ENCODE assay signal across 8 cellular contexts in genomic region chr15:84749111-84749991, GRCh38. TPM values are rescaled to one million over a fixed set of nuclear protein-coding genes. Genes with fewer than 3 reads are reported as not detected.
A peak's percentile ranks its signal among the peaks of the same experiment; 100 is the strongest.
DNase-seq lines count a peak whose midpoint lies in the region; ATAC-seq and TF ChIP-seq lines count a peak whose summit lies in the region.

No MANE protein-coding gene starts in this region.

- H3K4me1 ChIP-seq in lung (ENCODE audit: control insufficient read depth in 2 of 2, insufficient read depth in 2 of 2, low read length in 2 of 2) = peaks cover 6 to 8% of the 10 kb centered on the region in 2 donors
- H3K4me1 ChIP-seq in suprapubic skin = peaks cover 52% of the 10 kb centered on the region

- TF ChIP-seq POLR2A in suprapubic skin (IDR thresholded peaks at IDR 0.05) = no peak

- ATAC-seq in GM19455 (IDR thresholded peaks at IDR 0.05; ENCODE audit: unreplicated experiment) = peak; percentile 0
- peak; percentile 15 to 31 for ATAC-seq in activated CD4-positive, CD25-positive, alpha-beta regulatory T cell treated with anti-CD3 and anti-CD28 coated beads, Interleukin-2, amount 50 U/mL, for 24 hours
- ATAC-seq in lung (ENCODE audit: insufficient read depth, low FRiP score) = no peak

- H3K36me3 ChIP-seq in lung (ENCODE audit: control insufficient read depth in 2 of 2, insufficient read depth in 2 of 2, low read length in 2 of 2) (no peaks in the 10 kb centered on the region), suprapubic skin (no peaks in the 10 kb centered on the region)

- H3K27me3 ChIP-seq in lung (ENCODE audit: control insufficient read depth, insufficient read depth) = no peaks in the 10 kb centered on the region
- H3K27me3 ChIP-seq in suprapubic skin = no peaks in the 10 kb centered on the region

- H3K9me3 ChIP-seq in lung (ENCODE audit: control insufficient read depth in 2 of 2, insufficient read depth in 1 of 2, low read length in 1 of 2) (no peaks in the 10 kb centered on the region), suprapubic skin (no peaks in the 10 kb centered on the region)

- H3K4me3 ChIP-seq in LNCaP clone FGC (ENCODE audit: low read depth, low read length) (peak overlapping the region; percentile 91), coronary artery (peak overlapping the region; percentile 95), lung (peak overlapping the region; percentile 86), suprapubic skin (peak overlapping the region; percentile 88)

- WGBS in lung, 2 donors = 3 to 5% methylated on average over 15 of the region's 15 CpGs
- WGBS in suprapubic skin = 18% methylated on average over 10 of the region's 15 CpGs

- DNase-seq in A172 (ENCODE audit: low spot score) (peak; percentile 10), LNCaP clone FGC (ENCODE audit: low read depth) (no peak), coronary artery (ENCODE audit: low spot score) (peak; percentile 78), lung (ENCODE audit: low spot score) (peak; percentile 39), suprapubic skin (ENCODE audit: low spot score in 2 of 2) (peak in 1 of 2 donors; percentile 67), NCI-H2171 treated with DMSO at 0.1 percent for 48 hours (lab: John Stamatoyannopoulos, UW) (no peak)

- TF ChIP-seq CTCF in LNCaP clone FGC (IDR thresholded peaks at IDR 0.05; ENCODE audit: control insufficient read depth, extremely low read depth, insufficient read depth) (no peak), coronary artery (IDR thresholded peaks at IDR 0.05) (no peak), lung (IDR thresholded peaks at IDR 0.05; ENCODE audit: control extremely low read depth, extremely low read depth) (no peak), suprapubic skin (IDR thresholded peaks at IDR 0.05) (no peak)

- H3K27ac ChIP-seq in coronary artery (peak overlapping the region; percentile 100), lung (ENCODE audit: low read depth in 1 of 2, low read length in 1 of 2) (peak overlapping the region; percentile 96 to 99), suprapubic skin (peak overlapping the region; percentile 100)

- no peak for TF ChIP-seq EP300 in suprapubic skin (IDR thresholded peaks at IDR 0.05)

RNA-seq across cellular contexts. Expression of gene ZNF592, which starts 1.0 kb away (rescaled TPM):
- total RNA-seq in A172 (2014; rRNA removed; shearing (Covaris generic)) = 5.6 and 6.9 TPM in 2 replicates
- total RNA-seq in lung (10 to 100 TPM; 20.1 to 29.6 TPM), suprapubic skin (10 to 100 TPM; 23.1 to 37.2 (median 30.7) TPM)
- polyA plus RNA-seq in lung = 10 to 100 TPM in 1 of 2 donors, 1 to 10 TPM in 1; 8.8 to 12.3 TPM

RNA-seq across cellular contexts. Expression of gene SEC11A, which starts 33.4 kb away (rescaled TPM):
- 262 and 270 TPM in 2 replicates for total RNA-seq in A172 (2014; rRNA removed; shearing (Covaris generic))
- total RNA-seq in lung (100 to 1,000 TPM; 119 to 139 TPM), suprapubic skin (10 to 100 TPM; 44.3 to 52.9 (median 47.3) TPM)
- 100 to 1,000 TPM; 146 to 170 TPM for polyA plus RNA-seq in lung

Comparison
In these comparisons a context has a peak if more than half of its experiments do, and no peak if none do; other contexts are left out.
1. DNase-seq: peak in A172 (single experiment), coronary artery (single experiment) and lung (single experiment); none in LNCaP clone FGC (single experiment) and NCI-H2171 treated with DMSO at 0.1 percent for 48 hours (single experiment).
2. Peak in every context shown above with its lines, with median percentiles within 50 percentile points of each other: H3K4me3 ChIP-seq and H3K27ac ChIP-seq.